Comparison of ENCODE assay signal across 1 cellular context in genomic region chr2:61328707-61329251, GRCh38.
TF ChIP-seq lines count a peak whose summit lies in the region.

No MANE protein-coding gene starts in this region.

TF ChIP-seq in GM23338, 12 proteins besides CTCF, POLR2A, EP300 and RAD21 (continued from another document):
- no peak for TF ChIP-seq ZNF462 (CRISPR knock-in tag; IDR thresholded peaks at IDR 0.05)
